In the genomic region with DNA sequence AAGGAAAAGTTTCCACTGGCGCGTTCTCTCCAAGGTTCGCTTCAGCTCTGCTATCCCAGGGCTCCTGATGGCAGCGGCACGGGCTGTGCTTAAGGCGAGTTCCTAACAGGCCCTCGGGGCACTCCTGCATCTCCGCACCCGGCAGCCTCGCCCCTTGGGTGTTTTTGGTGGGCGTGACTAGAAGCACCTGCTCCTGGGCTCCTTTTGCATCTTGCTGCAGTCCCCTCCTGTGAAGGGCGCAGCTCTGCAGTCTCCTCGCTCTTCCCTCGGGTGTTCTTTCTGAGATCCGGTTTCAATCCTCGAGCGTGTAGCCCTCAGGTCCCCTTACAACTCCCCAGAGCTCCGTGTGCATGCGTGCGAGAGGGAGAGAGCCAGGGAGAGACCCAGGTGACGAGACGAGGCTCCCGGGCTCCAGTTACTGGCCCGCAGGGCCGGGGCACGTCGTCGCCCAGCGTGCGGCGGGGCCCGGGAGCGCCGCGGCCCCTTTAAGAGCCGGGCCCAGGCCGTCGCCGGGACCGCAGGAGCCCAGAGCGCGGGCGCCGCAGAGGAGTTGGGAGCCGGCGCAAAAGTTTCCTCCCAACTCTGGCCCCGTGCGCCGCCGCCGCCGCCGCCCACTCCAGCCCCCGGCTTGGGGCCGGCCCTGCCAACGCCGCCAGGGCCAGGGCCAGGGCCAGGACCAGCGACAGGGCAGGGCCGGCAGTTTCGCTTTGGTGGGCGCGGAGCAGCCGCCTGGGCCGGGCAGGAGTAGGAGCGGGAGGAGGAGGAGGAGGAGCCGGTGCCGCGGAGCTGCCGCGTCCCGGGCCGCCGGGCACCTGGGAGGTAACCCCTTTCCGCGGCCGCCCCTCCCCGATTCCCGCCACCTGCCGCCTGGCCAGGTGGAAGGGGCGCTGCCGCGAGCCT, we compare ENCODE assay signal across 1 cellular context.
TF ChIP-seq lines count a peak whose summit lies in the region.

A gene with protein sequence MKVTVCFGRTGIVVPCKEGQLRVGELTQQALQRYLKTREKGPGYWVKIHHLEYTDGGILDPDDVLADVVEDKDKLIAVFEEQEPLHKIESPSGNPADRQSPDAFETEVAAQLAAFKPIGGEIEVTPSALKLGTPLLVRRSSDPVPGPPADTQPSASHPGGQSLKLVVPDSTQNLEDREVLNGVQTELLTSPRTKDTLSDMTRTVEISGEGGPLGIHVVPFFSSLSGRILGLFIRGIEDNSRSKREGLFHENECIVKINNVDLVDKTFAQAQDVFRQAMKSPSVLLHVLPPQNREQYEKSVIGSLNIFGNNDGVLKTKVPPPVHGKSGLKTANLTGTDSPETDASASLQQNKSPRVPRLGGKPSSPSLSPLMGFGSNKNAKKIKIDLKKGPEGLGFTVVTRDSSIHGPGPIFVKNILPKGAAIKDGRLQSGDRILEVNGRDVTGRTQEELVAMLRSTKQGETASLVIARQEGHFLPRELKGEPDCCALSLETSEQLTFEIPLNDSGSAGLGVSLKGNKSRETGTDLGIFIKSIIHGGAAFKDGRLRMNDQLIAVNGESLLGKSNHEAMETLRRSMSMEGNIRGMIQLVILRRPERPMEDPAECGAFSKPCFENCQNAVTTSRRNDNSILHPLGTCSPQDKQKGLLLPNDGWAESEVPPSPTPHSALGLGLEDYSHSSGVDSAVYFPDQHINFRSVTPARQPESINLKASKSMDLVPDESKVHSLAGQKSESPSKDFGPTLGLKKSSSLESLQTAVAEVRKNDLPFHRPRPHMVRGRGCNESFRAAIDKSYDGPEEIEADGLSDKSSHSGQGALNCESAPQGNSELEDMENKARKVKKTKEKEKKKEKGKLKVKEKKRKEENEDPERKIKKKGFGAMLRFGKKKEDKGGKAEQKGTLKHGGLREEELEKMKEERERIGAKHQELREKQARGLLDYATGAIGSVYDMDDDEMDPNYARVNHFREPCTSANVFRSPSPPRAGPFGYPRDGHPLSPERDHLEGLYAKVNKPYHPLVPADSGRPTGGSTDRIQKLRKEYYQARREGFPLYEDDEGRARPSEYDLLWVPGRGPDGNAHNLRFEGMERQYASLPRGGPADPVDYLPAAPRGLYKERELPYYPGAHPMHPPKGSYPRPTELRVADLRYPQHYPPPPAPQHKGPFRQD (N-terminal part only) (plus strand): TSS at position 515 of the 900 bp plus-strand sequence. CDS start 525 bp downstream, outside the sequence.

TF ChIP-seq in HepG2, 621 proteins besides CTCF, POLR2A, EP300 and RAD21 (continued from another document and continues in another):
- TF ChIP-seq, protein P1, sequence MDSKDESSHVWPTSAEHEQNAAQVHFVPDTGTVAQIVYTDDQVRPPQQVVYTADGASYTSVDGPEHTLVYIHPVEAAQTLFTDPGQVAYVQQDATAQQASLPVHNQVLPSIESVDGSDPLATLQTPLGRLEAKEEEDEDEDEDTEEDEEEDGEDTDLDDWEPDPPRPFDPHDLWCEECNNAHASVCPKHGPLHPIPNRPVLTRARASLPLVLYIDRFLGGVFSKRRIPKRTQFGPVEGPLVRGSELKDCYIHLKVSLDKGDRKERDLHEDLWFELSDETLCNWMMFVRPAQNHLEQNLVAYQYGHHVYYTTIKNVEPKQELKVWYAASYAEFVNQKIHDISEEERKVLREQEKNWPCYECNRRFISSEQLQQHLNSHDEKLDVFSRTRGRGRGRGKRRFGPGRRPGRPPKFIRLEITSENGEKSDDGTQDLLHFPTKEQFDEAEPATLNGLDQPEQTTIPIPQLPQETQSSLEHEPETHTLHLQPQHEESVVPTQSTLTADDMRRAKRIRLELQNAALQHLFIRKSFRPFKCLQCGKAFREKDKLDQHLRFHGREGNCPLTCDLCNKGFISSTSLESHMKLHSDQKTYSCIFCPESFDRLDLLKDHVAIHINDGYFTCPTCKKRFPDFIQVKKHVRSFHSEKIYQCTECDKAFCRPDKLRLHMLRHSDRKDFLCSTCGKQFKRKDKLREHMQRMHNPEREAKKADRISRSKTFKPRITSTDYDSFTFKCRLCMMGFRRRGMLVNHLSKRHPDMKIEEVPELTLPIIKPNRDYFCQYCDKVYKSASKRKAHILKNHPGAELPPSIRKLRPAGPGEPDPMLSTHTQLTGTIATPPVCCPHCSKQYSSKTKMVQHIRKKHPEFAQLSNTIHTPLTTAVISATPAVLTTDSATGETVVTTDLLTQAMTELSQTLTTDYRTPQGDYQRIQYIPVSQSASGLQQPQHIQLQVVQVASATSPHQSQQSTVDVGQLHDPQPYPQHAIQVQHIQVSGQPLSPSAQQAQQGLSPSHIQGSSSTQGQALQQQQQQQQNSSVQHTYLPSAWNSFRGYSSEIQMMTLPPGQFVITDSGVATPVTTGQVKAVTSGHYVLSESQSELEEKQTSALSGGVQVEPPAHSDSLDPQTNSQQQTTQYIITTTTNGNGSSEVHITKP (CRISPR knock-in tag; IDR thresholded peaks at IDR 0.05; ENCODE audit: low read depth) = no peak
- TF ChIP-seq ZNF841 (CRISPR knock-in tag; IDR thresholded peaks at IDR 0.05; ENCODE audit: borderline replicate concordance) = no peak
- TF ChIP-seq, protein P2, sequence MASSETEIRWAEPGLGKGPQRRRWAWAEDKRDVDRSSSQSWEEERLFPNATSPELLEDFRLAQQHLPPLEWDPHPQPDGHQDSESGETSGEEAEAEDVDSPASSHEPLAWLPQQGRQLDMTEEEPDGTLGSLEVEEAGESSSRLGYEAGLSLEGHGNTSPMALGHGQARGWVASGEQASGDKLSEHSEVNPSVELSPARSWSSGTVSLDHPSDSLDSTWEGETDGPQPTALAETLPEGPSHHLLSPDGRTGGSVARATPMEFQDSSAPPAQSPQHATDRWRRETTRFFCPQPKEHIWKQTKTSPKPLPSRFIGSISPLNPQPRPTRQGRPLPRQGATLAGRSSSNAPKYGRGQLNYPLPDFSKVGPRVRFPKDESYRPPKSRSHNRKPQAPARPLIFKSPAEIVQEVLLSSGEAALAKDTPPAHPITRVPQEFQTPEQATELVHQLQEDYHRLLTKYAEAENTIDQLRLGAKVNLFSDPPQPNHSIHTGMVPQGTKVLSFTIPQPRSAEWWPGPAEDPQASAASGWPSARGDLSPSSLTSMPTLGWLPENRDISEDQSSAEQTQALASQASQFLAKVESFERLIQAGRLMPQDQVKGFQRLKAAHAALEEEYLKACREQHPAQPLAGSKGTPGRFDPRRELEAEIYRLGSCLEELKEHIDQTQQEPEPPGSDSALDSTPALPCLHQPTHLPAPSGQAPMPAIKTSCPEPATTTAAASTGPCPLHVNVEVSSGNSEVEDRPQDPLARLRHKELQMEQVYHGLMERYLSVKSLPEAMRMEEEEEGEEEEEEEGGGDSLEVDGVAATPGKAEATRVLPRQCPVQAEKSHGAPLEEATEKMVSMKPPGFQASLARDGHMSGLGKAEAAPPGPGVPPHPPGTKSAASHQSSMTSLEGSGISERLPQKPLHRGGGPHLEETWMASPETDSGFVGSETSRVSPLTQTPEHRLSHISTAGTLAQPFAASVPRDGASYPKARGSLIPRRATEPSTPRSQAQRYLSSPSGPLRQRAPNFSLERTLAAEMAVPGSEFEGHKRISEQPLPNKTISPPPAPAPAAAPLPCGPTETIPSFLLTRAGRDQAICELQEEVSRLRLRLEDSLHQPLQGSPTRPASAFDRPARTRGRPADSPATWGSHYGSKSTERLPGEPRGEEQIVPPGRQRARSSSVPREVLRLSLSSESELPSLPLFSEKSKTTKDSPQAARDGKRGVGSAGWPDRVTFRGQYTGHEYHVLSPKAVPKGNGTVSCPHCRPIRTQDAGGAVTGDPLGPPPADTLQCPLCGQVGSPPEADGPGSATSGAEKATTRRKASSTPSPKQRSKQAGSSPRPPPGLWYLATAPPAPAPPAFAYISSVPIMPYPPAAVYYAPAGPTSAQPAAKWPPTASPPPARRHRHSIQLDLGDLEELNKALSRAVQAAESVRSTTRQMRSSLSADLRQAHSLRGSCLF (CRISPR knock-in tag; IDR thresholded peaks at IDR 0.05; ENCODE audit: borderline replicate concordance) = 0 out of 2 replicates have a peak, but pooled peaks have one; percentile 50
- 0 out of 2 replicates have a peak, but pooled peaks have one; percentile 43 for TF ChIP-seq ZNF451 (CRISPR knock-in tag; IDR thresholded peaks at IDR 0.05)
- TF ChIP-seq, protein P3, sequence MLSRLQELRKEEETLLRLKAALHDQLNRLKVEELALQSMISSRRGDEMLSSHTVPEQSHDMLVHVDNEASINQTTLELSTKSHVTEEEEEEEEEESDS (CRISPR knock-in tag; IDR thresholded peaks at IDR 0.05; ENCODE audit: borderline replicate concordance) = no peak
- no peak for TF ChIP-seq ZNF205 (CRISPR knock-in tag; IDR thresholded peaks at IDR 0.05)
- TF ChIP-seq, protein P4, sequence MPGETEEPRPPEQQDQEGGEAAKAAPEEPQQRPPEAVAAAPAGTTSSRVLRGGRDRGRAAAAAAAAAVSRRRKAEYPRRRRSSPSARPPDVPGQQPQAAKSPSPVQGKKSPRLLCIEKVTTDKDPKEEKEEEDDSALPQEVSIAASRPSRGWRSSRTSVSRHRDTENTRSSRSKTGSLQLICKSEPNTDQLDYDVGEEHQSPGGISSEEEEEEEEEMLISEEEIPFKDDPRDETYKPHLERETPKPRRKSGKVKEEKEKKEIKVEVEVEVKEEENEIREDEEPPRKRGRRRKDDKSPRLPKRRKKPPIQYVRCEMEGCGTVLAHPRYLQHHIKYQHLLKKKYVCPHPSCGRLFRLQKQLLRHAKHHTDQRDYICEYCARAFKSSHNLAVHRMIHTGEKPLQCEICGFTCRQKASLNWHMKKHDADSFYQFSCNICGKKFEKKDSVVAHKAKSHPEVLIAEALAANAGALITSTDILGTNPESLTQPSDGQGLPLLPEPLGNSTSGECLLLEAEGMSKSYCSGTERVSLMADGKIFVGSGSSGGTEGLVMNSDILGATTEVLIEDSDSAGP (CRISPR knock-in tag; IDR thresholded peaks at IDR 0.05; ENCODE audit: borderline replicate concordance) = peak; percentile 99
- TF ChIP-seq ZNF761 (CRISPR knock-in tag; conservative IDR thresholded peaks at IDR 0.05) = no peak
- TF ChIP-seq, protein P5, sequence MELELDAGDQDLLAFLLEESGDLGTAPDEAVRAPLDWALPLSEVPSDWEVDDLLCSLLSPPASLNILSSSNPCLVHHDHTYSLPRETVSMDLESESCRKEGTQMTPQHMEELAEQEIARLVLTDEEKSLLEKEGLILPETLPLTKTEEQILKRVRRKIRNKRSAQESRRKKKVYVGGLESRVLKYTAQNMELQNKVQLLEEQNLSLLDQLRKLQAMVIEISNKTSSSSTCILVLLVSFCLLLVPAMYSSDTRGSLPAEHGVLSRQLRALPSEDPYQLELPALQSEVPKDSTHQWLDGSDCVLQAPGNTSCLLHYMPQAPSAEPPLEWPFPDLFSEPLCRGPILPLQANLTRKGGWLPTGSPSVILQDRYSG (CRISPR knock-in tag; IDR thresholded peaks at IDR 0.05) = 0 out of 2 replicates have a peak, but pooled peaks have one; percentile 29
- peak; percentile 58 for TF ChIP-seq ZEB1 (IDR thresholded peaks at IDR 0.05; ENCODE audit: insufficient replicate concordance, low read depth)
- TF ChIP-seq, protein P6, sequence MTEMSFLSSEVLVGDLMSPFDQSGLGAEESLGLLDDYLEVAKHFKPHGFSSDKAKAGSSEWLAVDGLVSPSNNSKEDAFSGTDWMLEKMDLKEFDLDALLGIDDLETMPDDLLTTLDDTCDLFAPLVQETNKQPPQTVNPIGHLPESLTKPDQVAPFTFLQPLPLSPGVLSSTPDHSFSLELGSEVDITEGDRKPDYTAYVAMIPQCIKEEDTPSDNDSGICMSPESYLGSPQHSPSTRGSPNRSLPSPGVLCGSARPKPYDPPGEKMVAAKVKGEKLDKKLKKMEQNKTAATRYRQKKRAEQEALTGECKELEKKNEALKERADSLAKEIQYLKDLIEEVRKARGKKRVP (CRISPR knock-in tag; IDR thresholded peaks at IDR 0.05) = no peak
- TF ChIP-seq NFE2 (CRISPR knock-in tag; IDR thresholded peaks at IDR 0.05) = no peak
- TF ChIP-seq, protein P7, sequence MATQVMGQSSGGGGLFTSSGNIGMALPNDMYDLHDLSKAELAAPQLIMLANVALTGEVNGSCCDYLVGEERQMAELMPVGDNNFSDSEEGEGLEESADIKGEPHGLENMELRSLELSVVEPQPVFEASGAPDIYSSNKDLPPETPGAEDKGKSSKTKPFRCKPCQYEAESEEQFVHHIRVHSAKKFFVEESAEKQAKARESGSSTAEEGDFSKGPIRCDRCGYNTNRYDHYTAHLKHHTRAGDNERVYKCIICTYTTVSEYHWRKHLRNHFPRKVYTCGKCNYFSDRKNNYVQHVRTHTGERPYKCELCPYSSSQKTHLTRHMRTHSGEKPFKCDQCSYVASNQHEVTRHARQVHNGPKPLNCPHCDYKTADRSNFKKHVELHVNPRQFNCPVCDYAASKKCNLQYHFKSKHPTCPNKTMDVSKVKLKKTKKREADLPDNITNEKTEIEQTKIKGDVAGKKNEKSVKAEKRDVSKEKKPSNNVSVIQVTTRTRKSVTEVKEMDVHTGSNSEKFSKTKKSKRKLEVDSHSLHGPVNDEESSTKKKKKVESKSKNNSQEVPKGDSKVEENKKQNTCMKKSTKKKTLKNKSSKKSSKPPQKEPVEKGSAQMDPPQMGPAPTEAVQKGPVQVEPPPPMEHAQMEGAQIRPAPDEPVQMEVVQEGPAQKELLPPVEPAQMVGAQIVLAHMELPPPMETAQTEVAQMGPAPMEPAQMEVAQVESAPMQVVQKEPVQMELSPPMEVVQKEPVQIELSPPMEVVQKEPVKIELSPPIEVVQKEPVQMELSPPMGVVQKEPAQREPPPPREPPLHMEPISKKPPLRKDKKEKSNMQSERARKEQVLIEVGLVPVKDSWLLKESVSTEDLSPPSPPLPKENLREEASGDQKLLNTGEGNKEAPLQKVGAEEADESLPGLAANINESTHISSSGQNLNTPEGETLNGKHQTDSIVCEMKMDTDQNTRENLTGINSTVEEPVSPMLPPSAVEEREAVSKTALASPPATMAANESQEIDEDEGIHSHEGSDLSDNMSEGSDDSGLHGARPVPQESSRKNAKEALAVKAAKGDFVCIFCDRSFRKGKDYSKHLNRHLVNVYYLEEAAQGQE (IDR thresholded peaks at IDR 0.05; ENCODE audit: borderline replicate concordance in 1 of 2, low read depth in 1 of 2, low read length in 2 of 2) = no peak
- TF ChIP-seq HES4 (CRISPR knock-in tag; IDR thresholded peaks at IDR 0.05; ENCODE audit: borderline replicate concordance) = peak; percentile 70
- no peak for TF ChIP-seq ARNTL (CRISPR knock-in tag; IDR thresholded peaks at IDR 0.05)
- peak; percentile 42 for TF ChIP-seq HDAC1 (CRISPR knock-in tag; IDR thresholded peaks at IDR 0.05)
- 0 out of 2 replicates have a peak, but pooled peaks have one; percentile 25 for TF ChIP-seq ZNF83 (CRISPR knock-in tag; IDR thresholded peaks at IDR 0.05; ENCODE audit: borderline replicate concordance)
